9 cellular contexts compared by ENCODE assay signal in the genomic region with DNA sequence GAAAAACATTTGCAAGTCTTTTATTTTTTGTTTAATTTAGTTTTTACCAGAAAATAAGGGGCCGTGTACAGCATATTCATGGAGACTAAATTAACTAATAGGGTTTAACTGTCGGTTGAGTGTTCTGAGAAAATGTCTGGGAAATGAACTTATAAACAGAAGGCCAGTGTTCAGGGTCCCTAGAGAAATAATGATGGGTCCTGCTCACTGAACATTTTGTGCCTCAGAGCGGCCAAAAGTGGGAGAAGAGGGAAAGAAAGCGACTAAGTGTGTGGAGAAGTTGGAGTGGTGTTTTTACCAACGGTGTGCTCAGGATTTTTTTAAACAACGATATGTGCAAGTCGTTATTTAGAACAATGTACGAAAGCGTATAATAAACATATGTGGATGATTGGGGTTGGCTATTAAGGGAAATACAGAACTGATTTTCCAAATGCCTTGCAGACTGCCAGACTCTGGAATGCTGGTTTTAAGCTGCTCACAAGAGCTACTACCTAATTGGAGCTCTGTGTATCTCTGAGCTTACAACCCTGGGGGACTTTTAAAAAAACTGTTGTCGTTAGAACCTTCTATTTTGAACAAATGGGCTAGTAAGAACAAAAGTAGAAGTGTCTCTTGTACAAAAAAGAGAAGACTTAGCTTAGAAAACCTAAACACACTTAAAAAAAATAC.
DNase-seq lines count a peak whose midpoint lies in the region; ATAC-seq and TF ChIP-seq lines count a peak whose summit lies in the region.
"Had no signal": no experiment of that assay in that cellular context is flagged by ENCODE, and none has a peak within 500 bp of the region (broad histone marks: within the 10 kb centered on the region; RNA-seq: fewer than 3 reads in every experiment).

No MANE protein-coding gene starts in this region.

- ATAC-seq in activated CD4-positive, alpha-beta T cell treated with anti-CD3 and anti-CD28 coated beads for 36 hours: no peak

- H3K36me3 ChIP-seq in mesodermal cell (ENCODE audit: control insufficient read depth, insufficient read depth, low read length): no peaks in the 10 kb centered on the region
- no peaks in the 10 kb centered on the region for H3K36me3 ChIP-seq in tibial artery
- no peaks in the 10 kb centered on the region for H3K36me3 ChIP-seq in Caco-2 (ENCODE audit: control insufficient read depth, insufficient read depth, low read length)

- DNase-seq in activated CD4-positive, alpha-beta T cell treated with anti-CD3 and anti-CD28 coated beads for 36 hours: no peak
- no peak for DNase-seq in activated CD4-positive, alpha-beta T cell treated with anti-CD3 and anti-CD28 coated beads, Interleukin-2, amount 10 ng/mL, durations not matched to agents 7 days and 5 days
- DNase-seq in tibial artery (no peak), DMS 273 (lab: John Stamatoyannopoulos, UW; ENCODE audit: unreplicated experiment) (no peak), Caco-2 (no peak)
- no peak for DNase-seq in T-helper 2 cell treated with Interferon-gamma antibody and Interleukin-4, amounts not matched to agents 5 μg/mL and 100 μg/mL, for 36 hours (ENCODE audit: low spot score)
- DNase-seq: T1000 had no signal

- H3K4me1 Mint-ChIP-seq in activated CD4-positive, alpha-beta T cell treated with anti-CD3 and anti-CD28 coated beads for 36 hours: peaks cover 25% of the 10 kb centered on the region
- H3K4me1 Mint-ChIP-seq in activated CD4-positive, alpha-beta T cell treated with anti-CD3 and anti-CD28 coated beads, Interleukin-2, amount 10 ng/mL, durations not matched to agents 7 days and 5 days: peaks cover 28% of the 10 kb centered on the region
- H3K4me1 Mint-ChIP-seq in dendritic cell treated with granulocyte-macrophage colony-stimulating factor and Interleukin-4, amounts not matched to agents 40 ng/mL and 50 ng/mL, for 4 days (ENCODE audit: low read depth): peaks cover 27% of the 10 kb centered on the region
- peaks cover 39% of the 10 kb centered on the region for H3K4me1 Mint-ChIP-seq in T-helper 2 cell treated with Interferon-gamma antibody and Interleukin-4, amounts not matched to agents 5 μg/mL and 100 μg/mL, for 36 hours (ENCODE audit: low read depth)
- H3K4me1 Mint-ChIP-seq in Caco-2 (ENCODE audit: low read depth, unreplicated experiment): peaks cover 26% of the 10 kb centered on the region

- H3K4me3 ChIP-seq in mesodermal cell (ENCODE audit: extremely low read depth, insufficient read depth, low read length, poor library complexity, severe bottlenecking) (no peak overlapping the region), tibial artery (peak overlapping the region; percentile 15 to 32), Caco-2 (ENCODE audit: low read depth, low read length) (no peak overlapping the region)

- peak overlapping the region; percentile 70 for H3K27ac Mint-ChIP-seq in activated CD4-positive, alpha-beta T cell treated with anti-CD3 and anti-CD28 coated beads for 36 hours
- H3K27ac Mint-ChIP-seq in activated CD4-positive, alpha-beta T cell treated with anti-CD3 and anti-CD28 coated beads, Interleukin-2, amount 10 ng/mL, durations not matched to agents 7 days and 5 days: no peak overlapping the region
- H3K27ac Mint-ChIP-seq in dendritic cell treated with granulocyte-macrophage colony-stimulating factor and Interleukin-4, amounts not matched to agents 40 ng/mL and 50 ng/mL, for 4 days: peak overlapping the region; percentile 21
- H3K27ac Mint-ChIP-seq in T-helper 2 cell treated with Interferon-gamma antibody and Interleukin-4, amounts not matched to agents 5 μg/mL and 100 μg/mL, for 36 hours: no peak overlapping the region
- no peak overlapping the region for H3K27ac Mint-ChIP-seq in Caco-2 (ENCODE audit: unreplicated experiment)

- H3K36me3 Mint-ChIP-seq in activated CD4-positive, alpha-beta T cell treated with anti-CD3 and anti-CD28 coated beads for 36 hours (ENCODE audit: low read depth): no peaks in the 10 kb centered on the region
- H3K36me3 Mint-ChIP-seq in activated CD4-positive, alpha-beta T cell treated with anti-CD3 and anti-CD28 coated beads, Interleukin-2, amount 10 ng/mL, durations not matched to agents 7 days and 5 days (ENCODE audit: low read depth): no peaks in the 10 kb centered on the region
- no peaks in the 10 kb centered on the region for H3K36me3 Mint-ChIP-seq in dendritic cell treated with granulocyte-macrophage colony-stimulating factor and Interleukin-4, amounts not matched to agents 40 ng/mL and 50 ng/mL, for 4 days (ENCODE audit: low read depth)
- H3K36me3 Mint-ChIP-seq in T-helper 2 cell treated with Interferon-gamma antibody and Interleukin-4, amounts not matched to agents 5 μg/mL and 100 μg/mL, for 36 hours (ENCODE audit: low read depth): peaks cover 4% of the 10 kb centered on the region
- no peaks in the 10 kb centered on the region for H3K36me3 Mint-ChIP-seq in Caco-2 (ENCODE audit: insufficient read depth, unreplicated experiment)

- H3K27me3 Mint-ChIP-seq in activated CD4-positive, alpha-beta T cell treated with anti-CD3 and anti-CD28 coated beads for 36 hours: no peaks in the 10 kb centered on the region
- H3K27me3 Mint-ChIP-seq in activated CD4-positive, alpha-beta T cell treated with anti-CD3 and anti-CD28 coated beads, Interleukin-2, amount 10 ng/mL, durations not matched to agents 7 days and 5 days: no peaks in the 10 kb centered on the region
- H3K27me3 Mint-ChIP-seq in dendritic cell treated with granulocyte-macrophage colony-stimulating factor and Interleukin-4, amounts not matched to agents 40 ng/mL and 50 ng/mL, for 4 days: no peaks in the 10 kb centered on the region
- H3K27me3 Mint-ChIP-seq in T-helper 2 cell treated with Interferon-gamma antibody and Interleukin-4, amounts not matched to agents 5 μg/mL and 100 μg/mL, for 36 hours (ENCODE audit: low read depth): no peaks in the 10 kb centered on the region
- no peaks in the 10 kb centered on the region for H3K27me3 Mint-ChIP-seq in Caco-2 (ENCODE audit: insufficient read depth, unreplicated experiment)

- H3K27me3 ChIP-seq in tibial artery: no peaks in the 10 kb centered on the region
- H3K27me3 ChIP-seq in Caco-2 (replicated peaks; ENCODE audit: control insufficient read depth, insufficient read depth, low read length): no peaks in the 10 kb centered on the region

- no TSS peak for BruUV-seq in Caco-2 (replicated peaks; lab: Mats Ljungman, UMichigan)

- H3K9me3 ChIP-seq in mesodermal cell (ENCODE audit: control insufficient read depth, low read length) (no peaks in the 10 kb centered on the region), tibial artery (no peaks in the 10 kb centered on the region), Caco-2 (no peaks in the 10 kb centered on the region)

- CTCF ChIA-PET in activated CD4-positive, alpha-beta T cell treated with anti-CD3 and anti-CD28 coated beads for 36 hours (lab: Charles Lee): interaction anchor here (0.9 kb wide), 1 partner anchor 8 kb away, joined by 4 read pairs; no protein-coding TSS in a partner anchor
- CTCF ChIA-PET in activated CD4-positive, alpha-beta T cell treated with anti-CD3 and anti-CD28 coated beads, Interleukin-2, amount 10 ng/mL, durations not matched to agents 7 days and 5 days (lab: Charles Lee): no interaction called here
- CTCF ChIA-PET in Caco-2 (lab: Charles Lee): interaction anchor here (0.6 kb wide), 1 partner anchor 534 kb away, joined by 8 read pairs; no protein-coding TSS in a partner anchor

- intact Hi-C loops in activated CD4-positive, alpha-beta T cell treated with anti-CD3 and anti-CD28 coated beads for 36 hours (cut with DNase I, micrococcal nuclease): no loop called here
- intact Hi-C loops in dendritic cell treated with granulocyte-macrophage colony-stimulating factor and Interleukin-4, amounts not matched to agents 40 ng/mL and 50 ng/mL, for 4 days (cut with micrococcal nuclease): no loop called here
- intact Hi-C loops in tibial artery (cut with DNase I; ENCODE audit: low total_unique reads) (loop anchor here (5.0 kb wide), 1 partner anchor 177 kb away; no protein-coding TSS in a partner anchor), Caco-2 (cut with micrococcal nuclease; ENCODE audit: unreplicated experiment) (no loop called here)

- H3K4me1 ChIP-seq in mesodermal cell (ENCODE audit: control insufficient read depth, insufficient read depth, low read length, poor library complexity, severe bottlenecking) (peaks cover 47% of the 10 kb centered on the region), tibial artery (peaks cover 0 to 51% (median 43%) of the 10 kb centered on the region in 4 donors), Caco-2 (peaks cover 16% of the 10 kb centered on the region)

- no peaks in the 10 kb centered on the region for H3K9me3 Mint-ChIP-seq in activated CD4-positive, alpha-beta T cell treated with anti-CD3 and anti-CD28 coated beads for 36 hours (ENCODE audit: low read depth)
- peaks cover 4% of the 10 kb centered on the region for H3K9me3 Mint-ChIP-seq in activated CD4-positive, alpha-beta T cell treated with anti-CD3 and anti-CD28 coated beads, Interleukin-2, amount 10 ng/mL, durations not matched to agents 7 days and 5 days
- H3K9me3 Mint-ChIP-seq in dendritic cell treated with granulocyte-macrophage colony-stimulating factor and Interleukin-4, amounts not matched to agents 40 ng/mL and 50 ng/mL, for 4 days: no peaks in the 10 kb centered on the region
- H3K9me3 Mint-ChIP-seq in T-helper 2 cell treated with Interferon-gamma antibody and Interleukin-4, amounts not matched to agents 5 μg/mL and 100 μg/mL, for 36 hours: peaks cover 3% of the 10 kb centered on the region
- H3K9me3 Mint-ChIP-seq in Caco-2 (ENCODE audit: unreplicated experiment): no peaks in the 10 kb centered on the region

- TF ChIP-seq CTCF in tibial artery (IDR thresholded peaks at IDR 0.05) (no peak), Caco-2 (IDR thresholded peaks at IDR 0.05; ENCODE audit: insufficient read depth in 1 of 2, low read depth in 1 of 2, low read length in 1 of 2, severe bottlenecking in 1 of 2, unreplicated experiment in 1 of 2) (no peak)

- H3K4me3 Mint-ChIP-seq in activated CD4-positive, alpha-beta T cell treated with anti-CD3 and anti-CD28 coated beads for 36 hours: no peak overlapping the region
- H3K4me3 Mint-ChIP-seq in activated CD4-positive, alpha-beta T cell treated with anti-CD3 and anti-CD28 coated beads, Interleukin-2, amount 10 ng/mL, durations not matched to agents 7 days and 5 days: no peak overlapping the region
- no peak overlapping the region for H3K4me3 Mint-ChIP-seq in dendritic cell treated with granulocyte-macrophage colony-stimulating factor and Interleukin-4, amounts not matched to agents 40 ng/mL and 50 ng/mL, for 4 days
- H3K4me3 Mint-ChIP-seq in T-helper 2 cell treated with Interferon-gamma antibody and Interleukin-4, amounts not matched to agents 5 μg/mL and 100 μg/mL, for 36 hours: no peak overlapping the region
- no peak overlapping the region for H3K4me3 Mint-ChIP-seq in Caco-2 (ENCODE audit: unreplicated experiment)

- peak overlapping the region; percentile 68 for H3K27ac ChIP-seq in mesodermal cell (ENCODE audit: low read depth, low read length, severe bottlenecking)
- H3K27ac ChIP-seq in tibial artery: peak overlapping the region; percentile 62 to 67

- POLR2A ChIA-PET in activated CD4-positive, alpha-beta T cell treated with anti-CD3 and anti-CD28 coated beads for 36 hours (lab: Charles Lee): no interaction called here
- POLR2A ChIA-PET in activated CD4-positive, alpha-beta T cell treated with anti-CD3 and anti-CD28 coated beads, Interleukin-2, amount 10 ng/mL, durations not matched to agents 7 days and 5 days (lab: Charles Lee): no interaction called here
- POLR2A ChIA-PET in Caco-2 (lab: Charles Lee): no interaction called here

- WGBS in mesodermal cell (ENCODE audit: insufficient coverage in 2 of 2), 2 experiments: 76 to 91% methylated on average over 7 to 9 of the region's 10 CpGs

Comparison
In these comparisons a context has a peak if more than half of its experiments do, and no peak if none do; other contexts are left out.
1. H3K27ac Mint-ChIP-seq: peak in activated CD4-positive, alpha-beta T cell treated with anti-CD3 and anti-CD28 coated beads for 36 hours (single experiment) and dendritic cell treated with granulocyte-macrophage colony-stimulating factor and Interleukin-4, amounts not matched to agents 40 ng/mL and 50 ng/mL, for 4 days (single experiment); none in activated CD4-positive, alpha-beta T cell treated with anti-CD3 and anti-CD28 coated beads, Interleukin-2, amount 10 ng/mL, durations not matched to agents 7 days and 5 days (single experiment), T-helper 2 cell treated with Interferon-gamma antibody and Interleukin-4, amounts not matched to agents 5 μg/mL and 100 μg/mL, for 36 hours (single experiment) and Caco-2 (single experiment).
2. H3K4me3 ChIP-seq: peak in tibial artery (2 of 2); none in mesodermal cell (single experiment) and Caco-2 (single experiment).